In the genomic region with DNA sequence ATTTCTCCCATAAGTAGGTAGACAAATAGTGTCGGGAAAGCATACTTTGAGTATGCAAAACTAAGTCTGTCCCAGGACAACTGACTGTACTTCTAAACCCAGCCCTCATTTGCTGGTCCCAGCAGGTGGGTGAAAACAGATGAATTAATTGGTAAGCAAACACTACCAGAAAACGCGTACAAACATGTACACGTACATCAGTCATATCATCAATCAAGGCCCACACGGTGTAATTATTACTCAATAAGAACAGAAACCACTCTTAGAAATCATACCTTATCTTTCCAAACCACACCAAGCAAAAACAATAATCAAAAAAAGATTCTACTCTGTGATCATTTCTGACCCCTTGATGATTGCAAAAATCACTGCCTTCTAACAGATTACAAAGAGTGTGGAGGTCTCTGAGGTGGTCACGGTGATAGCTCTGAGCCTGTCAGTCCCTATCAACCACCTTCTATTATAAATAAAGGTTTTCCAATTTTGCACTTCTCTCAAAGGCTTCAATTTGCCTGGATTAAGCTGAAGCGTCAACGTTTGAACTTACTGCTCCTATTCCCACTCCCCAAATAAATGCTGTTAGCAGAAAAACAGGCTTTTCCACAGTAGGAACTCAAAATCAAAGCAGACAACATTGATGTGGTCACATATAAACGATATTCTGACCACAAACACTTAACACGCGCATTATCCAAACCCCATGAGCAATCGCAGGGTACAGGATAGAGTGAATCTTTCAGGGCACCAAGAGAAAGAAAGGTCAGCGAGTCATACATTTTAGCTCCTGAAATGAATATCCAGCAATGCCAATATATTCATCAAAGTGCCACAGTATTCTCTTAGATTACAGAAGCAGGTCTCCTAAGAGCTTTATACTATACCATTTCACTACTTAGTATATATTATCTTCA, we compare ENCODE assay signal across 13 cellular contexts.
DNase-seq lines count a peak whose midpoint lies in the region; ATAC-seq, FAIRE-seq and TF ChIP-seq lines count a peak whose summit lies in the region.
"Had no signal": no experiment of that assay in that cellular context is flagged by ENCODE, and none has a peak within 500 bp of the region (broad histone marks: within the 10 kb centered on the region; RNA-seq: fewer than 3 reads in every experiment).

No MANE protein-coding gene starts in this region.

- H3K9me3 ChIP-seq in keratinocyte (ENCODE audit: control insufficient read depth, low read depth, low read length) (no peaks in the 10 kb centered on the region), hepatocyte (ENCODE audit: low read depth) (no peaks in the 10 kb centered on the region)
- H3K9me3 ChIP-seq: prostate gland, testis had no signal

- 87% methylated on average over 13 of the region's 13 CpGs for WGBS in hepatocyte (ENCODE audit: low lambda C conversion rate, missing lambda C conversion rate)

- H2AFZ ChIP-seq in keratinocyte (ENCODE audit: control insufficient read depth, low read length) (no peak overlapping the region), hepatocyte (no peak overlapping the region)

- no peaks in the 10 kb centered on the region for H3K36me3 Mint-ChIP-seq in activated T-helper 17 cell treated with anti-CD3 and anti-CD28 coated beads, Interleukin-2, amount 50 U/mL, for 72 hours (ENCODE audit: low read depth)
- H3K36me3 Mint-ChIP-seq: IgD-negative memory B cell had no signal

- no peaks in the 10 kb centered on the region for H3K9me2 ChIP-seq in hepatocyte (replicated peaks; ENCODE audit: insufficient read depth)

- H3K27ac ChIP-seq in keratinocyte (ENCODE audit: control insufficient read depth, insufficient read depth, low read length) (no peak overlapping the region), hepatocyte (no peak overlapping the region)
- H3K27ac ChIP-seq: cardiac muscle cell, prostate gland, testis had no signal

- H3K4me2 ChIP-seq in keratinocyte (ENCODE audit: control insufficient read depth, extremely low read depth, insufficient read depth, low read depth, low read length) (no peak overlapping the region), hepatocyte (no peak overlapping the region)

- H4K20me1 ChIP-seq in keratinocyte (ENCODE audit: control insufficient read depth, extremely low read depth, insufficient read depth, low read length): no peaks in the 10 kb centered on the region
- H4K20me1 ChIP-seq in hepatocyte (ENCODE audit: insufficient read depth, poor library complexity, severe bottlenecking): no peaks in the 10 kb centered on the region

- H3K4me3 ChIP-seq in keratinocyte (ENCODE audit: control insufficient read depth in 2 of 3, extremely low read depth in 1 of 3, insufficient read depth in 2 of 3, low read depth in 1 of 3, low read length in 3 of 3): no peak overlapping the region
- H3K4me3 ChIP-seq in hepatocyte: no peak overlapping the region
- H3K4me3 ChIP-seq: cardiac muscle cell, prostate gland, testis had no signal

- dilution Hi-C loops in keratinocyte (cut with MboI; ENCODE audit: extremely low pct_ligation_motif_present, low sequenced_read_pairs): no loop called here

- no peaks in the 10 kb centered on the region for H3K9me3 Mint-ChIP-seq in activated T-helper 17 cell treated with anti-CD3 and anti-CD28 coated beads, Interleukin-2, amount 50 U/mL, for 72 hours
- H3K9me3 Mint-ChIP-seq: IgD-negative memory B cell had no signal

- no peak overlapping the region for H3K27ac Mint-ChIP-seq in activated T-helper 17 cell treated with anti-CD3 and anti-CD28 coated beads, Interleukin-2, amount 50 U/mL, for 72 hours
- H3K27ac Mint-ChIP-seq: IgD-negative memory B cell had no signal

- DNase-seq in HCEC 1CT (peak; percentile 84), NCI-H1105 treated with DMSO at 0.1 percent for 48 hours (lab: John Stamatoyannopoulos, UW) (peak; percentile 66), keratinocyte (ENCODE audit: low read depth, low spot score) (no peak), dedifferentiated amniotic fluid mesenchymal stem cell (ENCODE audit: extremely low spot score) (no peak), hepatocyte (ENCODE audit: low spot score) (no peak)
- no peak for DNase-seq in activated CD4-positive, CD25-positive, alpha-beta regulatory T cell treated with anti-CD3 and anti-CD28 coated beads, Interleukin-2, amount 50 U/mL, for 72 hours
- DNase-seq: Right ventricle myocardium superior, testis had no signal

- H3K9me1 ChIP-seq in keratinocyte (ENCODE audit: control insufficient read depth, extremely low read depth, insufficient read depth, low read length): peaks cover 3% of the 10 kb centered on the region

- H3K27me3 ChIP-seq in keratinocyte (ENCODE audit: control insufficient read depth, extremely low read depth, insufficient read depth, low read length) (no peaks in the 10 kb centered on the region), hepatocyte (no peaks in the 10 kb centered on the region)
- H3K27me3 ChIP-seq: cardiac muscle cell, testis had no signal

- H3K4me1 Mint-ChIP-seq in activated T-helper 17 cell treated with anti-CD3 and anti-CD28 coated beads, Interleukin-2, amount 50 U/mL, for 72 hours: peaks cover 5% of the 10 kb centered on the region

- H3K79me2 ChIP-seq in keratinocyte (ENCODE audit: control insufficient read depth, insufficient read depth, low read length) (no peaks in the 10 kb centered on the region), hepatocyte (no peaks in the 10 kb centered on the region)

- H3K4me1 ChIP-seq in keratinocyte (ENCODE audit: control insufficient read depth, extremely low read depth, insufficient read depth, low read length) (peaks cover 7% of the 10 kb centered on the region), hepatocyte (ENCODE audit: insufficient read depth) (peaks cover 8% of the 10 kb centered on the region)
- H3K4me1 ChIP-seq: prostate gland, testis had no signal

- no peaks in the 10 kb centered on the region for H3K36me3 ChIP-seq in keratinocyte (ENCODE audit: control insufficient read depth in 2 of 2, extremely low read depth in 1 of 2, insufficient read depth in 2 of 2, low read length in 2 of 2)
- H3K36me3 ChIP-seq in hepatocyte (replicated peaks; ENCODE audit: insufficient read depth, low read depth): no peaks in the 10 kb centered on the region
- H3K36me3 ChIP-seq: cardiac muscle cell, prostate gland had no signal

- no peak overlapping the region for H3K4me3 Mint-ChIP-seq in activated T-helper 17 cell treated with anti-CD3 and anti-CD28 coated beads, Interleukin-2, amount 50 U/mL, for 72 hours
- H3K4me3 Mint-ChIP-seq: IgD-negative memory B cell had no signal

- ATAC-seq in activated T-helper 17 cell treated with anti-CD3 and anti-CD28 coated beads, Interleukin-2, amount 50 U/mL, for 72 hours (replicated peaks): peak; percentile 95
- ATAC-seq in GM18873 (IDR thresholded peaks at IDR 0.05; ENCODE audit: low FRiP score, unreplicated experiment): no peak

- H3K27me3 Mint-ChIP-seq in activated T-helper 17 cell treated with anti-CD3 and anti-CD28 coated beads, Interleukin-2, amount 50 U/mL, for 72 hours: no peaks in the 10 kb centered on the region
- H3K27me3 Mint-ChIP-seq: IgD-negative memory B cell had no signal

- no peak overlapping the region for H3K9ac ChIP-seq in keratinocyte (ENCODE audit: control insufficient read depth, extremely low read depth, insufficient read depth, low read length)

- FAIRE-seq in keratinocyte (lab: Jason Lieb, UNC): peak; percentile 36

- TF ChIP-seq CTCF in keratinocyte (optimal IDR thresholded peaks at IDR 0.05 in 1 of 3, IDR thresholded peaks at IDR 0.05 in 1 of 3, conservative IDR thresholded peaks at IDR 0.05 in 1 of 3; ENCODE audit: extremely low read depth in 1 of 3, insufficient read depth in 2 of 3, low read length in 3 of 3): no peak
- TF ChIP-seq CTCF in hepatocyte (IDR thresholded peaks at IDR 0.05; ENCODE audit: poor library complexity): no peak

Comparison
In these comparisons a context has a peak if more than half of its experiments do, and no peak if none do; other contexts are left out.
1. DNase-seq: peak in HCEC 1CT (single experiment) and NCI-H1105 treated with DMSO at 0.1 percent for 48 hours (single experiment); none in keratinocyte (single experiment), dedifferentiated amniotic fluid mesenchymal stem cell (single experiment), hepatocyte (single experiment) and activated CD4-positive, CD25-positive, alpha-beta regulatory T cell treated with anti-CD3 and anti-CD28 coated beads, Interleukin-2, amount 50 U/mL, for 72 hours (single experiment).